18 cellular contexts compared by ENCODE assay signal in genomic region chr6:53168516-53169257, GRCh38. TPM values are rescaled to one million over a fixed set of nuclear protein-coding genes. Genes with fewer than 3 reads are reported as not detected.
DNase-seq lines count a peak whose midpoint lies in the region; ATAC-seq and TF ChIP-seq lines count a peak whose summit lies in the region.
"Had no signal": no experiment of that assay in that cellular context is flagged by ENCODE, and none has a peak within 500 bp of the region (broad histone marks: within the 10 kb centered on the region; RNA-seq: fewer than 3 reads in every experiment).

No MANE protein-coding gene starts in this region.

- CTCF ChIA-PET in PC-9 (lab: Charles Lee) = interaction anchor here (0.5 to 1.5 kb wide), 4 partner anchors 56 to 316 kb away, joined by 3 to 5 read pairs (median 4); no protein-coding TSS in a partner anchor

- POLR2A ChIA-PET in PC-9 (lab: Charles Lee; ENCODE audit: unreplicated experiment) = interaction anchor here (0.7 kb wide), 2 partner anchors 56 to 376 kb away, joined by 3 read pairs; partner anchors contain the start of gene GCLC

- no peaks in the 10 kb centered on the region for H3K9me2 ChIP-seq in PC-9 (ENCODE audit: insufficient read depth)

- 0 out of 2 replicates have a peak, but pooled peaks cover 2% of the 10 kb centered on the region for H3K9me3 ChIP-seq in PC-9 (ENCODE audit: insufficient read depth, low read depth)
- no peaks in the 10 kb centered on the region for H3K9me3 ChIP-seq in parathyroid adenoma (ENCODE audit: control insufficient read depth, low read length)

- H3K79me2 ChIP-seq in PC-9 (ENCODE audit: low read depth) (no peaks in the 10 kb centered on the region), parathyroid adenoma (no peaks in the 10 kb centered on the region)

- peak overlapping the region; percentile 75 for H3K27ac ChIP-seq in PC-9
- peak overlapping the region; percentile 45 for H3K27ac ChIP-seq in epithelial cell of prostate
- no peak overlapping the region for H3K27ac ChIP-seq in parathyroid adenoma

- no TSS peak for BruUV-seq in PC-9 (replicated peaks; lab: Mats Ljungman, UMichigan)

- H3K36me3 ChIP-seq in PC-9 (ENCODE audit: low read depth) (no peaks in the 10 kb centered on the region), parathyroid adenoma (ENCODE audit: control insufficient read depth, insufficient read depth, low read length) (no peaks in the 10 kb centered on the region)

- H3K9ac ChIP-seq in parathyroid adenoma = no peak overlapping the region

- H2AFZ ChIP-seq in PC-9 = peak overlapping the region; percentile 52; the same call in 1 of the 2 replicates
- H2AFZ ChIP-seq in parathyroid adenoma = peak overlapping the region; percentile 38

- ATAC-seq in GM18873 (IDR thresholded peaks at IDR 0.05; ENCODE audit: low FRiP score, unreplicated experiment) = no peak
- ATAC-seq: stimulated activated naive CD8-positive, alpha-beta T cell treated with anti-CD3 and anti-CD28 coated beads, Interleukin-15, Interleukin-2, amounts not matched to agents 100 U/mL and 50 U/mL, for 24 hours had no signal

- peaks cover 33% of the 10 kb centered on the region for H3K4me1 ChIP-seq in PC-9 (replicated peaks; ENCODE audit: insufficient read depth)
- H3K4me1 ChIP-seq in parathyroid adenoma = peaks cover 2% of the 10 kb centered on the region

- peaks cover 21% of the 10 kb centered on the region for H3F3A ChIP-seq in PC-9 (ENCODE audit: insufficient read depth, low read depth)

- H3K4me3 ChIP-seq in PC-9 (no peak overlapping the region), parathyroid adenoma (ENCODE audit: low read depth, low read length) (no peak overlapping the region)

- H4K20me1 ChIP-seq in PC-9 (ENCODE audit: insufficient read depth) = no peaks in the 10 kb centered on the region

- peak overlapping the region; percentile 64 for H3K4me2 ChIP-seq in PC-9
- no peak overlapping the region for H3K4me2 ChIP-seq in parathyroid adenoma (ENCODE audit: low read length)

- in situ Hi-C loops in KBM-7 (cut with MboI; ENCODE audit: low pct_unique_long_range_greater_than_20kb, low sequenced_read_pairs) = no loop called here

- DNase-seq in EH (ENCODE audit: low read depth) (peak; percentile 88), PC-9 (peak; percentile 34 to 92), epithelial cell of prostate (ENCODE audit: low read depth, low spot score) (no peak), KBM-7 (no peak), HUDEP-2 (lab: John Stamatoyannopoulos, UW; ENCODE audit: unreplicated experiment in 76 of 76) (no peak), DMS79 (lab: John Stamatoyannopoulos, UW) (no peak)
- DNase-seq: activated CD4-positive, alpha-beta T cell treated with anti-CD3 and anti-CD28 coated beads, Interleukin-2, amount 50 U/mL, for 48 hours; activated effector memory CD4-positive, alpha-beta T cell treated with Interleukin-2 at 50 U/mL for 16 hours; CD4-positive, alpha-beta memory T cell; NCI-H2107; OCI-M1; stimulated activated naive CD8-positive, alpha-beta T cell treated with anti-CD3 and anti-CD28 coated beads, Interleukin-15, Interleukin-2, amounts not matched to agents 100 U/mL and 50 U/mL, for 24 hours; T-helper 9 cell had no signal

- intact Hi-C loops in PC-9 (cut with micrococcal nuclease; ENCODE audit: unreplicated experiment) = loop anchor here (1.0 kb wide), 2 partner anchors 56 to 64 kb away; no protein-coding TSS in a partner anchor

- no peaks in the 10 kb centered on the region for H3K27me3 ChIP-seq in PC-9 (ENCODE audit: insufficient read depth, low read depth)
- no peaks in the 10 kb centered on the region for H3K27me3 ChIP-seq in parathyroid adenoma (ENCODE audit: control insufficient read depth, insufficient read depth, low read length)

- no peak for TF ChIP-seq CTCF in PC-9 (conservative IDR thresholded peaks at IDR 0.05)
- no peak for TF ChIP-seq CTCF in parathyroid adenoma (IDR thresholded peaks at IDR 0.05)

RNA-seq across cellular contexts. Expression of gene GCM1, which starts 20.0 kb away (rescaled TPM):
- 0.13 TPM in 2 replicates for total RNA-seq in PC-9 (2021)
- total RNA-seq: cerebellum, fibroblast of lung, kidney epithelial cell had no signal

Comparison
In these comparisons a context has a peak if more than half of its experiments do, and no peak if none do; other contexts are left out.
1. DNase-seq: peak in EH (single experiment) and PC-9 (2 of 2); none in epithelial cell of prostate (single experiment), KBM-7 (single experiment), HUDEP-2 (0 of 76) and DMS79 (single experiment).